ENCODE assay signal across 8 cellular contexts in the genomic region with DNA sequence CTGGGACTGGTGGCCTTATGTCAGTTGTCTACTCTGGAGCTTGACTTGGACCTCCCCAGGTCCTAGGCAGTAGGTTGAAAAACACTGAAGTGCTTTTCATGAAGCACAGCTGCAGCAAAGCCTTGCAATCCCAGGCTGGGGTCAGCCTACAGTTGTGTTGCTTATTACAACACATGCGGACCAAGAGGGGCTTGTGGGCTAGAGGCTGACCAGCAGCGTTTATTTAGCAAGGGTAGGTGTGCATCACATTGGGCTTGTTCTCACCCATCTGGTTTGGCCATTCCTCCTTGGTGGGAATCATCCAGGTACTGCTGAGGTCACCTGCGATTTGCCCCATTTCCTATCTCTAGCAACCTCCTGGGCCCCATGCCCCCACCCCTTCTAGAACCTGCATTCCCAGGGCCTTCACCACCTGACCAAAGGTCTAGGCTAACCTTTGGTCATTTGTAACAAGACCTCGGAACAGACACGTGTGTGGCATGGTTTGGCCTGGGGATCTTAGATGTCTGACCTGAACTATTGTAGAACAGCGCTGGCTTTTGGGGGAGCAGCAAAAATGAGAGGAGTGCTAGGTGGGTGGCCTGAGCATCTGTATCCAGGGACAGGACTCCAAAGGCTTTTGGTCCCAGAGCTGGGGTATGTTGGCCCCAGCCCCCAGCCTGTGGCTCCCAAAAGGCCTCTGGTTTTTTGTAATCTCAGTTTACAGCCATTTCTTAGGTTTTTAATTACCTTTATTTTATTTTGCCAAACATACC. TPM values are rescaled to one million over a fixed set of nuclear protein-coding genes. Genes with fewer than 3 reads are reported as not detected.
DNase-seq lines count a peak whose midpoint lies in the region; ATAC-seq and TF ChIP-seq lines count a peak whose summit lies in the region.

No MANE protein-coding gene starts in this region.

- POLR2A ChIA-PET in activated CD8-positive, alpha-beta T cell treated with anti-CD3 and anti-CD28 coated beads, Interleukin-2, amount 10 ng/mL, durations not matched to agents 7 days and 5 days (lab: Charles Lee): interaction anchor here (0.7 to 1.2 kb wide), 2 partner anchors 19 to 1570 kb away, joined by 4 read pairs; a partner anchor contains a TSS

- intact Hi-C loops in sciatic nerve (cut with DNase I): no loop called here

- no peak overlapping the region for H2BK5ac ChIP-seq in mesendoderm (ENCODE audit: low read length)

- H3K27me3 Mint-ChIP-seq in activated CD8-positive, alpha-beta T cell treated with anti-CD3 and anti-CD28 coated beads, Interleukin-2, amount 10 ng/mL, durations not matched to agents 7 days and 5 days (ENCODE audit: low read depth): no peaks in the 10 kb centered on the region

- no peak overlapping the region for H4K8ac ChIP-seq in mesendoderm (ENCODE audit: low read depth, low read length)

- peaks cover 1% of the 10 kb centered on the region for H3K79me1 ChIP-seq in mesendoderm (ENCODE audit: low read length)

- H3K56ac ChIP-seq in mesendoderm (ENCODE audit: low read length): no peak overlapping the region

- H3K4me1 ChIP-seq in mesendoderm (ENCODE audit: control insufficient read depth, low read depth, low read length): no peaks in the 10 kb centered on the region

- no peak for ATAC-seq in activated CD8-positive, alpha-beta T cell treated with anti-CD3 and anti-CD28 coated beads, Interleukin-2, amount 10 ng/mL, durations not matched to agents 7 days and 5 days
- no peak for ATAC-seq in sciatic nerve

- H4K5ac ChIP-seq in mesendoderm (ENCODE audit: low read length): no peak overlapping the region

- in situ Hi-C loops in brain microvascular endothelial cell (cut with HindIII; ENCODE audit: low pct_ligation_motif_present, low sequenced_read_pairs): no loop called here

- peak overlapping the region; percentile 90 for H3K4me3 Mint-ChIP-seq in activated CD8-positive, alpha-beta T cell treated with anti-CD3 and anti-CD28 coated beads, Interleukin-2, amount 10 ng/mL, durations not matched to agents 7 days and 5 days

- H3K4me1 Mint-ChIP-seq in activated CD8-positive, alpha-beta T cell treated with anti-CD3 and anti-CD28 coated beads, Interleukin-2, amount 10 ng/mL, durations not matched to agents 7 days and 5 days (ENCODE audit: low read depth): peaks cover 14% of the 10 kb centered on the region

- H3K36me3 ChIP-seq in mesendoderm (ENCODE audit: control insufficient read depth, insufficient read depth, low read length): peaks cover 12% of the 10 kb centered on the region
- H3K36me3 ChIP-seq in brain microvascular endothelial cell (replicated peaks): peaks cover 32% of the 10 kb centered on the region
- H3K36me3 ChIP-seq in H7 (replicated peaks; ENCODE audit: control insufficient read depth, insufficient read depth, low read length): peaks cover 14% of the 10 kb centered on the region

- no peak for TF ChIP-seq CTCF in brain microvascular endothelial cell (IDR thresholded peaks at IDR 0.05; ENCODE audit: low read depth, low read length, missing control alignments)

- WGBS in mesendoderm (ENCODE audit: extremely low coverage, insufficient coverage, low lambda C conversion rate): no CpG with 5 or more reads among the region's 6 CpGs

- H3K79me2 ChIP-seq in mesendoderm (ENCODE audit: control insufficient read depth, insufficient read depth, low read length): peaks cover 15% of the 10 kb centered on the region

- DNase-seq in DMS 273 (lab: John Stamatoyannopoulos, UW; ENCODE audit: unreplicated experiment): peak; percentile 89
- DNase-seq in HK-2 (ENCODE audit: unreplicated experiment): peak; percentile 64
- no peak for DNase-seq in activated CD8-positive, alpha-beta T cell treated with anti-CD3 and anti-CD28 coated beads, Interleukin-2, amount 10 ng/mL, durations not matched to agents 7 days and 5 days
- DNase-seq in mesendoderm: peak; percentile 68
- no peak for DNase-seq in brain microvascular endothelial cell
- no peak for DNase-seq in sciatic nerve (ENCODE audit: low spot score)
- no peak for DNase-seq in H7
- DNase-seq in hypothalamus (lab: John Stamatoyannopoulos, UW): no peak

- peak overlapping the region; percentile 100 for H3K27ac Mint-ChIP-seq in activated CD8-positive, alpha-beta T cell treated with anti-CD3 and anti-CD28 coated beads, Interleukin-2, amount 10 ng/mL, durations not matched to agents 7 days and 5 days

- H2BK15ac ChIP-seq in mesendoderm (replicated peaks; ENCODE audit: low read depth): no peak overlapping the region

- H3K9ac ChIP-seq in mesendoderm (ENCODE audit: low read length): no peak overlapping the region

- peaks cover 40% of the 10 kb centered on the region for H3K36me3 Mint-ChIP-seq in activated CD8-positive, alpha-beta T cell treated with anti-CD3 and anti-CD28 coated beads, Interleukin-2, amount 10 ng/mL, durations not matched to agents 7 days and 5 days (ENCODE audit: low read depth)

- no peak overlapping the region for H3K18ac ChIP-seq in mesendoderm (ENCODE audit: low read length)

- H3K9me3 Mint-ChIP-seq in activated CD8-positive, alpha-beta T cell treated with anti-CD3 and anti-CD28 coated beads, Interleukin-2, amount 10 ng/mL, durations not matched to agents 7 days and 5 days (ENCODE audit: insufficient read depth): no peaks in the 10 kb centered on the region

- no peak overlapping the region for H3K4ac ChIP-seq in mesendoderm (ENCODE audit: low read depth, low read length)

- no peak overlapping the region for H3K4me2 ChIP-seq in mesendoderm (ENCODE audit: low read length)

- CTCF ChIA-PET in activated CD8-positive, alpha-beta T cell treated with anti-CD3 and anti-CD28 coated beads, Interleukin-2, amount 10 ng/mL, durations not matched to agents 7 days and 5 days (lab: Charles Lee): no interaction called here

- H3K4me3 ChIP-seq in mesendoderm (ENCODE audit: low read length) (no peak overlapping the region), brain microvascular endothelial cell (ENCODE audit: low read depth, low read length) (no peak overlapping the region), H7 (ENCODE audit: insufficient read depth, low read depth, low read length) (no peak overlapping the region)

- no peak overlapping the region for H3K23ac ChIP-seq in mesendoderm (ENCODE audit: low read length)

- no peak overlapping the region for H2AK5ac ChIP-seq in mesendoderm (ENCODE audit: low read length)

- H3K27me3 ChIP-seq in mesendoderm (ENCODE audit: insufficient read depth, low read length, poor library complexity) (no peaks in the 10 kb centered on the region), brain microvascular endothelial cell (replicated peaks) (no peaks in the 10 kb centered on the region), H7 (ENCODE audit: control insufficient read depth, insufficient read depth, low read length) (no peaks in the 10 kb centered on the region)

- no peak overlapping the region for H2BK120ac ChIP-seq in mesendoderm (ENCODE audit: low read depth, low read length)

- H3K27ac ChIP-seq in mesendoderm (ENCODE audit: low read depth, low read length) (no peak overlapping the region), brain microvascular endothelial cell (no peak overlapping the region)

RNA-seq across cellular contexts. Expression of a gene that starts 3.0 kb away (rescaled TPM):
- total RNA-seq in activated CD8-positive, alpha-beta T cell treated with anti-CD3 and anti-CD28 coated beads, Interleukin-2, amount 10 ng/mL, durations not matched to agents 7 days and 5 days: 1,000 to 10,000 TPM; 2,758 to 2,862 TPM
- 3,546 TPM for polyA plus RNA-seq in mesendoderm (2013, experiment 1 of 2)
- 3,495 TPM for polyA plus RNA-seq in mesendoderm (2013, experiment 2 of 2)
- total RNA-seq in sciatic nerve: 2,095 TPM
- 4,112 and 4,296 TPM in 2 replicates for total RNA-seq in H7 (2014; rRNA removed; shearing (Covaris generic))

RNA-seq across cellular contexts. Expression of a gene that starts 7.8 kb away (rescaled TPM):
- 10 to 100 TPM; 22.5 to 26.5 TPM for total RNA-seq in activated CD8-positive, alpha-beta T cell treated with anti-CD3 and anti-CD28 coated beads, Interleukin-2, amount 10 ng/mL, durations not matched to agents 7 days and 5 days
- 3.5 TPM for polyA plus RNA-seq in mesendoderm (2013, experiment 1 of 2)
- polyA plus RNA-seq in mesendoderm (2013, experiment 2 of 2): 3.4 TPM
- 18.4 TPM for total RNA-seq in sciatic nerve
- 24.8 and 26.6 TPM in 2 replicates for total RNA-seq in H7 (2014; rRNA removed; shearing (Covaris generic))

RNA-seq across cellular contexts. Expression of a gene that starts 10.1 kb away (rescaled TPM):
- 10 to 100 TPM; 76.5 to 77.4 TPM for total RNA-seq in activated CD8-positive, alpha-beta T cell treated with anti-CD3 and anti-CD28 coated beads, Interleukin-2, amount 10 ng/mL, durations not matched to agents 7 days and 5 days
- polyA plus RNA-seq in mesendoderm (2013, experiment 1 of 2): 10.0 TPM
- 9.7 TPM for polyA plus RNA-seq in mesendoderm (2013, experiment 2 of 2)
- total RNA-seq in sciatic nerve: 56.7 TPM
- 38.6 and 71.3 TPM in 2 replicates for total RNA-seq in H7 (2014; rRNA removed; shearing (Covaris generic))

RNA-seq across cellular contexts. Expression of a gene that starts 22.1 kb away (rescaled TPM):
- 10 to 100 TPM; 65.9 to 66.0 TPM for total RNA-seq in activated CD8-positive, alpha-beta T cell treated with anti-CD3 and anti-CD28 coated beads, Interleukin-2, amount 10 ng/mL, durations not matched to agents 7 days and 5 days
- polyA plus RNA-seq in mesendoderm (2013, experiment 1 of 2): 45.5 TPM
- 46.7 TPM for polyA plus RNA-seq in mesendoderm (2013, experiment 2 of 2)
- total RNA-seq in sciatic nerve: 61.5 TPM
- total RNA-seq in H7 (2014; rRNA removed; shearing (Covaris generic)): 56.2 and 57.1 TPM in 2 replicates

RNA-seq across cellular contexts. Expression of a gene that starts 26.8 kb away (rescaled TPM):
- total RNA-seq in activated CD8-positive, alpha-beta T cell treated with anti-CD3 and anti-CD28 coated beads, Interleukin-2, amount 10 ng/mL, durations not matched to agents 7 days and 5 days: 1,000 to 10,000 TPM; 1,371 to 1,454 TPM
- polyA plus RNA-seq in mesendoderm (2013, experiment 1 of 2): 552 TPM
- polyA plus RNA-seq in mesendoderm (2013, experiment 2 of 2): 515 TPM
- 1,228 TPM for total RNA-seq in sciatic nerve
- 799 and 827 TPM in 2 replicates for total RNA-seq in H7 (2014; rRNA removed; shearing (Covaris generic))

Comparison
In these comparisons a context has a peak if more than half of its experiments do, and no peak if none do; other contexts are left out.
1. DNase-seq: peak in DMS 273 (single experiment), HK-2 (single experiment) and mesendoderm (single experiment); none in activated CD8-positive, alpha-beta T cell treated with anti-CD3 and anti-CD28 coated beads, Interleukin-2, amount 10 ng/mL, durations not matched to agents 7 days and 5 days (single experiment), brain microvascular endothelial cell (single experiment), sciatic nerve (single experiment), H7 (single experiment) and hypothalamus (0 of 51).